ENCODE assay signal across 3 cellular contexts in genomic region chr3:102909904-102910303, GRCh38.
"Had no signal": no experiment of that assay in that cellular context is flagged by ENCODE, and none has a peak within 500 bp of the region (broad histone marks: within the 10 kb centered on the region; RNA-seq: fewer than 3 reads in every experiment).

No MANE protein-coding gene starts in this region.

- H3K4me3 ChIP-seq: GM12878 had no signal

- DNase-seq: GDM1, GF-D8 had no signal

- ATAC-seq: GM12878 had no signal
